8 cellular contexts compared by ENCODE assay signal in genomic region chr6:129748212-129748900, GRCh38. TPM values are rescaled to one million over a fixed set of nuclear protein-coding genes. Genes with fewer than 3 reads are reported as not detected.
DNase-seq lines count a peak whose midpoint lies in the region; TF ChIP-seq lines count a peak whose summit lies in the region.

No MANE protein-coding gene starts in this region.

- no peaks in the 10 kb centered on the region for H3K27me3 Mint-ChIP-seq in activated CD4-positive, alpha-beta memory T cell treated with anti-CD3 and anti-CD28 coated beads, Interleukin-2, amount 10 ng/mL, durations not matched to agents 7 days and 5 days

- H3K9me3 ChIP-seq in GM23248 (ENCODE audit: low read depth) = no peaks in the 10 kb centered on the region
- no peaks in the 10 kb centered on the region for H3K9me3 ChIP-seq in MG63
- H3K9me3 ChIP-seq in fibroblast of lung (ENCODE audit: control insufficient read depth, insufficient read depth, low read depth, low read length) = no peaks in the 10 kb centered on the region
- no peaks in the 10 kb centered on the region for H3K9me3 ChIP-seq in smooth muscle cell (replicated peaks; ENCODE audit: low read depth)

- POLR2A ChIA-PET in activated CD4-positive, alpha-beta memory T cell treated with anti-CD3 and anti-CD28 coated beads, Interleukin-2, amount 10 ng/mL, durations not matched to agents 7 days and 5 days (lab: Charles Lee) = interaction anchor here (0.7 to 2.8 kb wide), 11 partner anchors 9 to 258 kb away, joined by 3 to 14 read pairs (median 4); no protein-coding TSS in a partner anchor

- H3K4me2 ChIP-seq in GM23248 (ENCODE audit: unreplicated experiment) = peak overlapping the region; percentile 69
- H3K4me2 ChIP-seq in fibroblast of lung (ENCODE audit: extremely low read depth, insufficient read depth, low read length) = peak overlapping the region; percentile 81
- H3K4me2 ChIP-seq in smooth muscle cell = peak overlapping the region; percentile 71

- CTCF ChIA-PET in activated CD4-positive, alpha-beta memory T cell treated with anti-CD3 and anti-CD28 coated beads, Interleukin-2, amount 10 ng/mL, durations not matched to agents 7 days and 5 days (lab: Charles Lee) = interaction anchor here (0.5 to 3.1 kb wide), 15 partner anchors 9 to 1379 kb away, joined by 3 to 22 read pairs (median 4); no protein-coding TSS in a partner anchor

- H3K4me3 Mint-ChIP-seq in activated CD4-positive, alpha-beta memory T cell treated with anti-CD3 and anti-CD28 coated beads, Interleukin-2, amount 10 ng/mL, durations not matched to agents 7 days and 5 days = peak overlapping the region; percentile 56

- WGBS in GM23248 (ENCODE audit: low coverage in 1 of 2, low lambda C conversion rate in 2 of 2, missing lambda C conversion rate in 2 of 2), 2 experiments = 85 to 92% methylated on average over 4 of the region's 4 CpGs
- WGBS in smooth muscle cell (ENCODE audit: low lambda C conversion rate) = 56% methylated on average over 4 of the region's 4 CpGs

- TF ChIP-seq CTCF in GM12872 (IDR thresholded peaks at IDR 0.05; ENCODE audit: insufficient read depth, low read depth, low read length) (0 out of 3 replicates have a peak, but pooled peaks have one; percentile 2), fibroblast of lung (conservative IDR thresholded peaks at IDR 0.05 in 1 of 2, IDR thresholded peaks at IDR 0.05 in 1 of 2; ENCODE audit: low read depth in 1 of 2, low read length in 2 of 2) (no peak), smooth muscle cell (IDR thresholded peaks at IDR 0.05; ENCODE audit: borderline replicate concordance, insufficient read depth, poor library complexity, severe bottlenecking) (peak; percentile 20)

- H3K27ac Mint-ChIP-seq in activated CD4-positive, alpha-beta memory T cell treated with anti-CD3 and anti-CD28 coated beads, Interleukin-2, amount 10 ng/mL, durations not matched to agents 7 days and 5 days = peak overlapping the region; percentile 85

- no peak overlapping the region; the same call in 1 of the 2 replicates for H3K27ac ChIP-seq in GM23248
- peak overlapping the region; percentile 64 for H3K27ac ChIP-seq in fibroblast of lung (ENCODE audit: insufficient read depth, low read length)
- H3K27ac ChIP-seq in smooth muscle cell (ENCODE audit: low read depth) = peak overlapping the region; percentile 84

- H3K79me2 ChIP-seq in GM23248 (ENCODE audit: insufficient read depth) = no peaks in the 10 kb centered on the region
- H3K79me2 ChIP-seq in fibroblast of lung (ENCODE audit: control insufficient read depth, insufficient read depth, low read length) = no peaks in the 10 kb centered on the region
- H3K79me2 ChIP-seq in smooth muscle cell (ENCODE audit: low read depth) = no peaks in the 10 kb centered on the region

- no peaks in the 10 kb centered on the region for H3K9me3 Mint-ChIP-seq in activated CD4-positive, alpha-beta memory T cell treated with anti-CD3 and anti-CD28 coated beads, Interleukin-2, amount 10 ng/mL, durations not matched to agents 7 days and 5 days

- no peaks in the 10 kb centered on the region for H4K20me1 ChIP-seq in GM23248 (ENCODE audit: insufficient read depth)
- no peaks in the 10 kb centered on the region for H4K20me1 ChIP-seq in fibroblast of lung (ENCODE audit: control insufficient read depth, extremely low read depth, insufficient read depth, low read length)
- H4K20me1 ChIP-seq in smooth muscle cell (ENCODE audit: low read depth) = no peaks in the 10 kb centered on the region

- peak; percentile 36 for DNase-seq in GM23248
- DNase-seq in MG63 = peak; percentile 45
- peak; percentile 67 for DNase-seq in activated CD4-positive, alpha-beta memory T cell treated with anti-CD3 and anti-CD28 coated beads, Interleukin-2, amount 10 ng/mL, durations not matched to agents 7 days and 5 days
- peak; percentile 47 to 76 for DNase-seq in fibroblast of lung (ENCODE audit: low read depth in 2 of 2)
- DNase-seq in smooth muscle cell (lab: John Stamatoyannopoulos, UW; ENCODE audit: unreplicated experiment) = no peak
- DNase-seq in NCI-H1105 (lab: John Stamatoyannopoulos, UW) = no peak
- DNase-seq in NCI-H146 treated with DMSO at 0.1 percent for 48 hours (lab: John Stamatoyannopoulos, UW; ENCODE audit: unreplicated experiment) = no peak

- H3K36me3 ChIP-seq in GM23248 (ENCODE audit: low read depth) (no peaks in the 10 kb centered on the region), MG63 (no peaks in the 10 kb centered on the region), fibroblast of lung (ENCODE audit: control insufficient read depth, insufficient read depth, low read length) (no peaks in the 10 kb centered on the region), smooth muscle cell (ENCODE audit: low read depth) (no peaks in the 10 kb centered on the region)

- no peak overlapping the region for H3K4me3 ChIP-seq in GM23248
- H3K4me3 ChIP-seq in MG63 = no peak overlapping the region
- no peak overlapping the region for H3K4me3 ChIP-seq in fibroblast of lung (replicated peaks in 1 of 4; ENCODE audit: control extremely low read depth in 1 of 4, insufficient read depth in 1 of 4, low read depth in 3 of 4, low read length in 4 of 4)
- H3K4me3 ChIP-seq in smooth muscle cell = no peak overlapping the region

- H3K36me3 Mint-ChIP-seq in activated CD4-positive, alpha-beta memory T cell treated with anti-CD3 and anti-CD28 coated beads, Interleukin-2, amount 10 ng/mL, durations not matched to agents 7 days and 5 days (ENCODE audit: low read depth) = no peaks in the 10 kb centered on the region

- H2AFZ ChIP-seq in GM23248 (peak overlapping the region; percentile 35; the same call in 1 of the 2 replicates), fibroblast of lung (ENCODE audit: low read length) (peak overlapping the region; percentile 49), smooth muscle cell (ENCODE audit: low read depth) (peak overlapping the region; percentile 6)

- H3K4me1 ChIP-seq in GM23248 (ENCODE audit: insufficient read depth) (peaks cover 52% of the 10 kb centered on the region), fibroblast of lung (ENCODE audit: control insufficient read depth, extremely low read depth, insufficient read depth, low read length) (peaks cover 28% of the 10 kb centered on the region), smooth muscle cell (ENCODE audit: low read depth) (no peaks in the 10 kb centered on the region)

- no peaks in the 10 kb centered on the region for H3K27me3 ChIP-seq in GM23248 (replicated peaks; ENCODE audit: insufficient read depth)
- no peaks in the 10 kb centered on the region for H3K27me3 ChIP-seq in MG63
- H3K27me3 ChIP-seq in fibroblast of lung (ENCODE audit: control insufficient read depth, insufficient read depth, low read length) = no peaks in the 10 kb centered on the region
- H3K27me3 ChIP-seq in smooth muscle cell (ENCODE audit: low read depth) = no peaks in the 10 kb centered on the region

- no peaks in the 10 kb centered on the region; the same call in 1 of the 2 replicates for H3K9me2 ChIP-seq in GM23248 (ENCODE audit: insufficient read depth)

- H3K9ac ChIP-seq in GM23248 = no peak overlapping the region
- no peak overlapping the region for H3K9ac ChIP-seq in fibroblast of lung (ENCODE audit: insufficient read depth, low read length)
- no peak overlapping the region for H3K9ac ChIP-seq in smooth muscle cell (ENCODE audit: low read depth)

- peaks cover 21% of the 10 kb centered on the region for H3F3A ChIP-seq in GM23248 (ENCODE audit: insufficient read depth)
- H3F3A ChIP-seq in smooth muscle cell (ENCODE audit: low read depth) = peaks cover 18% of the 10 kb centered on the region

- in situ Hi-C loops in GM23248 (cut with MboI) = no loop called here

- H3K4me1 Mint-ChIP-seq in activated CD4-positive, alpha-beta memory T cell treated with anti-CD3 and anti-CD28 coated beads, Interleukin-2, amount 10 ng/mL, durations not matched to agents 7 days and 5 days = peaks cover 53% of the 10 kb centered on the region

RNA-seq across cellular contexts. Expression of gene ARHGAP18, which starts 38.4 kb away (rescaled TPM):
- 23.8 and 25.3 TPM in 2 replicates for total RNA-seq in GM23248 (2014; rRNA removed; shearing (Covaris generic))
- polyA plus RNA-seq in GM23248 (2016; fragmentation: Nextera tagmentation; extraction: Ambion mirVana) (12.0 and 12.5 TPM in 2 replicates), fibroblast of lung (18.6 and 46.7 TPM in 2 replicates), smooth muscle cell (3.2 and 3.5 TPM in 2 replicates)
- total RNA-seq in MG63 (2014; rRNA removed; shearing (Covaris generic); ENCODE audit: low replicate concordance) = 31.7 and 37.9 TPM in 2 replicates
- total RNA-seq in activated CD4-positive, alpha-beta memory T cell treated with anti-CD3 and anti-CD28 coated beads, Interleukin-2, amount 10 ng/mL, durations not matched to agents 7 days and 5 days = 10 to 100 TPM; 14.8 to 18.0 TPM
- total RNA-seq in fibroblast of lung (22.9 and 38.3 TPM in 2 replicates), smooth muscle cell (9.6 and 10.7 TPM in 2 replicates)
- 14.3 and 45.8 TPM in 2 replicates for polyA plus RNA-seq in fibroblast of lung (2012)
- 4.2 and 19.6 TPM in 2 replicates for polyA minus RNA-seq in fibroblast of lung (ENCODE audit: low replicate concordance)

Comparison
In these comparisons a context has a peak if more than half of its experiments do, and no peak if none do; other contexts are left out.
1. CTCF ChIP-seq: peak in GM12872 (single experiment) and smooth muscle cell (single experiment); none in fibroblast of lung (0 of 2).
2. DNase-seq: peak in GM23248 (single experiment), MG63 (single experiment), activated CD4-positive, alpha-beta memory T cell treated with anti-CD3 and anti-CD28 coated beads, Interleukin-2, amount 10 ng/mL, durations not matched to agents 7 days and 5 days (single experiment) and fibroblast of lung (2 of 2); none in smooth muscle cell (single experiment), NCI-H1105 (single experiment) and NCI-H146 treated with DMSO at 0.1 percent for 48 hours (single experiment).
3. Peak in every context shown above with its lines, with median percentiles within 50 percentile points of each other: H2AFZ ChIP-seq and H3K4me2 ChIP-seq.